35 cellular contexts compared by ENCODE assay signal in genomic region chr9:20117482-20117881, GRCh38.
"Had no signal": no experiment of that assay in that cellular context is flagged by ENCODE, and none has a peak within 500 bp of the region (broad histone marks: within the 10 kb centered on the region; RNA-seq: fewer than 3 reads in every experiment).

No MANE protein-coding gene starts in this region.

- H3K4me1 Mint-ChIP-seq: activated CD4-positive, alpha-beta memory T cell treated with anti-CD3 and anti-CD28 coated beads, Interleukin-2, amount 10 ng/mL, durations not matched to agents 7 days and 5 days; activated CD8-positive, alpha-beta memory T cell treated with anti-CD3 and anti-CD28 coated beads, Interleukin-2, amount 10 ng/mL, durations not matched to agents 7 days and 5 days; activated naive CD4-positive, alpha-beta T cell treated with anti-CD3 and anti-CD28 coated beads, Interleukin-2, amount 50 U/mL, for 24 hours; activated naive CD8-positive, alpha-beta T cell treated with anti-CD3 and anti-CD28 coated beads, Interleukin-2, amount 50 U/mL, for 24 hours; central memory CD8-positive, alpha-beta T cell had no signal

- H3K9me3 ChIP-seq: ascending aorta had no signal

- H3K4me3 ChIP-seq: ascending aorta, cardiac muscle cell had no signal

- H3K27ac ChIP-seq: ascending aorta, cardiac muscle cell, VCaP had no signal

- H3K4me1 ChIP-seq: ascending aorta had no signal

- H3K27me3 ChIP-seq: ascending aorta, cardiac muscle cell had no signal

- DNase-seq: activated B cell treated with CpG ODN at 0.5 μM for 24 hours; activated CD4-positive, alpha-beta memory T cell treated with anti-CD3 and anti-CD28 coated beads, Interleukin-2, amount 10 ng/mL, durations not matched to agents 7 days and 5 days; activated CD4-positive, alpha-beta T cell treated with anti-CD3 and anti-CD28 coated beads for 4 hours; activated CD4-positive, alpha-beta T cell treated with anti-CD3 and anti-CD28 coated beads, Interleukin-2, amount 10 ng/mL, durations not matched to agents 7 days and 5 days; activated CD4-positive, alpha-beta T cell treated with anti-CD3 and anti-CD28 coated beads, Interleukin-2, amount 50 U/mL, for 48 hours; activated CD4-positive, CD25-positive, alpha-beta regulatory T cell treated with anti-CD3 and anti-CD28 coated beads, Interleukin-2, amount 50 U/mL, for 72 hours; activated CD8-positive, alpha-beta memory T cell treated with anti-CD3 and anti-CD28 coated beads for 24 hours; activated CD8-positive, alpha-beta memory T cell treated with anti-CD3 and anti-CD28 coated beads, Interleukin-2, amount 10 ng/mL, durations not matched to agents 7 days and 5 days; activated CD8-positive, alpha-beta memory T cell treated with anti-CD3 and anti-CD28 coated beads, Interleukin-2, amount 50 U/mL, for 48 hours; activated CD8-positive, alpha-beta T cell treated with anti-CD3 and anti-CD28 coated beads, Interleukin-2, amount 10 ng/mL, durations not matched to agents 7 days and 5 days; activated effector memory CD4-positive, alpha-beta T cell treated with Interleukin-2 at 50 U/mL for 16 hours; activated gamma-delta T cell; activated naive CD4-positive, alpha-beta T cell treated with anti-CD3 and anti-CD28 coated beads, Interleukin-2, amount 10 ng/mL, durations not matched to agents 7 days and 5 days; activated naive CD4-positive, alpha-beta T cell treated with Interleukin-2 at 50 U/mL for 16 hours; activated naive CD8-positive, alpha-beta T cell treated with anti-CD3 and anti-CD28 coated beads, Interleukin-2, amount 10 ng/mL, durations not matched to agents 7 days and 5 days; activated naive CD8-positive, alpha-beta T cell treated with anti-CD3 and anti-CD28 coated beads, Interleukin-2, amount 50 U/mL, for 24 hours; activated T-cell treated with anti-CD3 and anti-CD28 coated beads, Interleukin-2, amount 50 U/mL, for 24 hours; activated T-cell treated with anti-CD3 and anti-CD28 coated beads, Interleukin-2, amount 50 U/mL, for 48 hours; amygdala; anterior cingulate cortex; caudate nucleus; cerebellar nuclear complex; T-helper 1 cell; T-helper 2 cell; T-helper 9 cell had no signal

- H3K36me3 Mint-ChIP-seq: brain had no signal

- H3K27me3 Mint-ChIP-seq: activated B cell treated with CpG ODN at 0.5 μM for 24 hours; activated CD4-positive, alpha-beta T cell treated with anti-CD3 and anti-CD28 coated beads, Interleukin-2, amount 10 ng/mL, durations not matched to agents 7 days and 5 days; activated naive CD4-positive, alpha-beta T cell treated with anti-CD3 and anti-CD28 coated beads, Interleukin-2, amount 50 U/mL, for 24 hours; activated naive CD8-positive, alpha-beta T cell; activated naive CD8-positive, alpha-beta T cell treated with anti-CD3 and anti-CD28 coated beads, Interleukin-2, amount 10 ng/mL, durations not matched to agents 7 days and 5 days; activated naive CD8-positive, alpha-beta T cell treated with anti-CD3 and anti-CD28 coated beads, Interleukin-2, amount 50 U/mL, for 24 hours; activated T-cell treated with anti-CD3 and anti-CD28 coated beads, Interleukin-2, amount 50 U/mL, for 24 hours had no signal

- ATAC-seq: activated CD8-positive, alpha-beta memory T cell treated with anti-CD3 and anti-CD28 coated beads, Interleukin-2, amount 10 ng/mL, durations not matched to agents 7 days and 5 days; activated CD8-positive, alpha-beta T cell treated with anti-CD3 and anti-CD28 coated beads, Interleukin-2, amount 10 ng/mL, durations not matched to agents 7 days and 5 days; activated naive CD8-positive, alpha-beta T cell treated with anti-CD3 and anti-CD28 coated beads, Interleukin-2, amount 50 U/mL, for 24 hours had no signal

- H3K4me3 Mint-ChIP-seq: activated B cell treated with CpG ODN at 0.5 μM for 24 hours; activated CD4-positive, alpha-beta memory T cell treated with anti-CD3 and anti-CD28 coated beads, Interleukin-2, amount 10 ng/mL, durations not matched to agents 7 days and 5 days; activated CD4-positive, alpha-beta T cell treated with anti-CD3 and anti-CD28 coated beads, Interleukin-2, amount 10 ng/mL, durations not matched to agents 7 days and 5 days; activated CD8-positive, alpha-beta memory T cell treated with anti-CD3 and anti-CD28 coated beads, Interleukin-2, amount 10 ng/mL, durations not matched to agents 7 days and 5 days; activated CD8-positive, alpha-beta T cell treated with anti-CD3 and anti-CD28 coated beads, Interleukin-2, amount 10 ng/mL, durations not matched to agents 7 days and 5 days; activated naive CD4-positive, alpha-beta T cell treated with anti-CD3 and anti-CD28 coated beads, Interleukin-2, amount 10 ng/mL, durations not matched to agents 7 days and 5 days; activated naive CD4-positive, alpha-beta T cell treated with anti-CD3 and anti-CD28 coated beads, Interleukin-2, amount 50 U/mL, for 24 hours; activated naive CD8-positive, alpha-beta T cell; activated naive CD8-positive, alpha-beta T cell treated with anti-CD3 and anti-CD28 coated beads, Interleukin-2, amount 10 ng/mL, durations not matched to agents 7 days and 5 days; activated naive CD8-positive, alpha-beta T cell treated with anti-CD3 and anti-CD28 coated beads, Interleukin-2, amount 50 U/mL, for 24 hours; activated T-cell treated with anti-CD3 and anti-CD28 coated beads, Interleukin-2, amount 50 U/mL, for 24 hours; brain; central memory CD8-positive, alpha-beta T cell; T-helper 1 cell treated with Interleukin-12 subunit alpha and Interleukin-12 subunit beta and Interleukin-4 antibody, amounts not matched to agents 30 μg/mL and 1 μg/mL, for 36 hours; T-helper 2 cell treated with Interferon-gamma antibody and Interleukin-4, amounts not matched to agents 5 μg/mL and 100 μg/mL, for 36 hours had no signal

- H3K27ac Mint-ChIP-seq: activated B cell treated with CpG ODN at 0.5 μM for 24 hours; activated CD4-positive, alpha-beta memory T cell treated with anti-CD3 and anti-CD28 coated beads, Interleukin-2, amount 10 ng/mL, durations not matched to agents 7 days and 5 days; activated CD4-positive, alpha-beta T cell treated with anti-CD3 and anti-CD28 coated beads, Interleukin-2, amount 10 ng/mL, durations not matched to agents 7 days and 5 days; activated CD8-positive, alpha-beta memory T cell treated with anti-CD3 and anti-CD28 coated beads, Interleukin-2, amount 10 ng/mL, durations not matched to agents 7 days and 5 days; activated CD8-positive, alpha-beta T cell treated with anti-CD3 and anti-CD28 coated beads, Interleukin-2, amount 10 ng/mL, durations not matched to agents 7 days and 5 days; activated naive CD4-positive, alpha-beta T cell treated with anti-CD3 and anti-CD28 coated beads, Interleukin-2, amount 10 ng/mL, durations not matched to agents 7 days and 5 days; activated naive CD4-positive, alpha-beta T cell treated with anti-CD3 and anti-CD28 coated beads, Interleukin-2, amount 50 U/mL, for 24 hours; activated naive CD8-positive, alpha-beta T cell; activated naive CD8-positive, alpha-beta T cell treated with anti-CD3 and anti-CD28 coated beads, Interleukin-2, amount 10 ng/mL, durations not matched to agents 7 days and 5 days; activated naive CD8-positive, alpha-beta T cell treated with anti-CD3 and anti-CD28 coated beads, Interleukin-2, amount 50 U/mL, for 24 hours; activated T-cell treated with anti-CD3 and anti-CD28 coated beads, Interleukin-2, amount 50 U/mL, for 24 hours; activated T-helper 2 cell treated with anti-CD3 and anti-CD28 coated beads, Interferon-gamma antibody, Interleukin-2, Interleukin-4, amounts not matched to agents 10 μg/mL and 5 μg/mL and 100 μg/mL, durations not matched to agents 14 hours and 24 hours and 36 hours; brain; T-helper 1 cell treated with Interleukin-12 subunit alpha and Interleukin-12 subunit beta and Interleukin-4 antibody, amounts not matched to agents 30 μg/mL and 1 μg/mL, for 36 hours; T-helper 2 cell treated with Interferon-gamma antibody and Interleukin-4, amounts not matched to agents 5 μg/mL and 100 μg/mL, for 36 hours had no signal

- H3K36me3 ChIP-seq: ascending aorta, cardiac muscle cell had no signal
